In genomic region chr4:108622022-108622421, GRCh38 we compare ENCODE assay signal across 8 cellular contexts. TPM values are rescaled to one million over a fixed set of nuclear protein-coding genes. Genes with fewer than 3 reads are reported as not detected.
DNase-seq lines count a peak whose midpoint lies in the region; ATAC-seq, FAIRE-seq and TF ChIP-seq lines count a peak whose summit lies in the region.

No MANE protein-coding gene starts in this region.

- H3K4me1 ChIP-seq in SK-N-SH (ENCODE audit: control insufficient read depth in 1 of 2, insufficient read depth in 2 of 2, low read depth in 1 of 2, low read length in 1 of 2) (peaks cover 14 to 23% of the 10 kb centered on the region in 2 experiments; a peak in 3 of 4 replicates), PC-9 (replicated peaks; ENCODE audit: insufficient read depth) (peaks cover 13% of the 10 kb centered on the region), endocrine pancreas (ENCODE audit: control insufficient read depth, insufficient read depth, low read length) (peaks cover 4% of the 10 kb centered on the region), pancreas (peaks cover 6 to 29% (median 16%) of the 10 kb centered on the region in 3 donors)

- H2AFZ ChIP-seq in SK-N-SH (ENCODE audit: low read depth) (no peak overlapping the region), PC-9 (no peak overlapping the region)

- H3K9me2 ChIP-seq in SK-N-SH (no peaks in the 10 kb centered on the region), PC-9 (ENCODE audit: insufficient read depth) (no peaks in the 10 kb centered on the region)

- TF ChIP-seq RAD21 in SK-N-SH (IDR thresholded peaks at IDR 0.05; ENCODE audit: low read length), result no peak

- FAIRE-seq in pancreas (lab: Jason Lieb, UNC) (no peak), frontal cortex (lab: Jason Lieb, UNC) (no peak)

- H3K27me3 ChIP-seq in SK-N-SH (ENCODE audit: insufficient read depth), result no peaks in the 10 kb centered on the region
- no peaks in the 10 kb centered on the region for H3K27me3 ChIP-seq in PC-9 (ENCODE audit: insufficient read depth, low read depth)
- H3K27me3 ChIP-seq in endocrine pancreas (ENCODE audit: control insufficient read depth, insufficient read depth, low read length), result no peaks in the 10 kb centered on the region
- no peaks in the 10 kb centered on the region for H3K27me3 ChIP-seq in pancreas

- CTCF ChIA-PET in SK-N-SH (lab: Yijun Ruan, JAX), result no interaction called here
- CTCF ChIA-PET in PC-9 (lab: Charles Lee), result no interaction called here

- H3K9ac ChIP-seq in SK-N-SH, result peak overlapping the region; percentile 93
- no peak overlapping the region for H3K9ac ChIP-seq in endocrine pancreas (ENCODE audit: control insufficient read depth, insufficient read depth, low read length)

- H3K36me3 ChIP-seq in SK-N-SH (replicated peaks in 1 of 2; ENCODE audit: control insufficient read depth in 1 of 2, insufficient read depth in 2 of 2, low read length in 1 of 2), result peaks cover 47 to 51% of the 10 kb centered on the region in 2 experiments
- H3K36me3 ChIP-seq in PC-9 (ENCODE audit: low read depth), result peaks cover 44% of the 10 kb centered on the region
- H3K36me3 ChIP-seq in endocrine pancreas (ENCODE audit: control insufficient read depth, insufficient read depth, low read length), result peaks cover 5% of the 10 kb centered on the region
- H3K36me3 ChIP-seq in pancreas, result peaks cover 3 to 53% (median 29%) of the 10 kb centered on the region in 3 donors

- no TSS peak for BruUV-seq in PC-9 (replicated peaks; lab: Mats Ljungman, UMichigan)

- DNase-seq in SK-N-SH, result no peak
- DNase-seq in PC-9, result no peak
- DNase-seq in pancreas, result no peak
- no peak for DNase-seq in inferior parietal cortex (ENCODE audit: extremely low spot score)
- no peak for DNase-seq in NCI-H146 treated with DMSO at 0.1 percent for 48 hours (lab: John Stamatoyannopoulos, UW; ENCODE audit: unreplicated experiment)
- DNase-seq in frontal cortex (ENCODE audit: low spot score in 2 of 2), result no peak

- TF ChIP-seq EP300 in SK-N-SH (IDR thresholded peaks at IDR 0.05; ENCODE audit: borderline replicate concordance in 1 of 2, low read depth in 1 of 2, low read length in 1 of 2), result no peak

- H3K4me2 ChIP-seq in SK-N-SH (peak overlapping the region; percentile 87), PC-9 (peak overlapping the region; percentile 90)

- H3K9me3 ChIP-seq in SK-N-SH (no peaks in the 10 kb centered on the region), PC-9 (ENCODE audit: insufficient read depth, low read depth) (no peaks in the 10 kb centered on the region), endocrine pancreas (ENCODE audit: control insufficient read depth, low read length) (no peaks in the 10 kb centered on the region), pancreas (no peaks in the 10 kb centered on the region)

- H3F3A ChIP-seq in SK-N-SH (replicated peaks; ENCODE audit: insufficient read depth), result peaks cover 10% of the 10 kb centered on the region
- H3F3A ChIP-seq in PC-9 (ENCODE audit: insufficient read depth, low read depth), result peaks cover 26% of the 10 kb centered on the region

- H4K20me1 ChIP-seq in SK-N-SH (ENCODE audit: insufficient read depth) (peaks cover 48% of the 10 kb centered on the region), PC-9 (ENCODE audit: insufficient read depth) (peaks cover 39% of the 10 kb centered on the region)

- H3K4me3 ChIP-seq in SK-N-SH (ENCODE audit: low read depth in 2 of 2, low read length in 1 of 2) (peak overlapping the region; percentile 97 to 99; a peak in 3 of 4 replicates), PC-9 (peak overlapping the region; percentile 88), endocrine pancreas (ENCODE audit: control insufficient read depth, insufficient read depth, low read length) (peak overlapping the region; percentile 95), pancreas (peak overlapping the region in 3 of 4 donors; percentile 58 to 76 (median 66))

- 0 out of 4 replicates have a peak overlapping the region, but pooled peaks of 1 of the 2 experiments have one; percentile 70 for H3K27ac ChIP-seq in SK-N-SH (ENCODE audit: low read depth in 2 of 2, low read length in 1 of 2)
- H3K27ac ChIP-seq in PC-9, result peak overlapping the region; percentile 94
- H3K27ac ChIP-seq in pancreas, result peak overlapping the region in 1 of 4 donors; percentile 91

- TF ChIP-seq CTCF in SK-N-SH (IDR thresholded peaks at IDR 0.05) (no peak), PC-9 (conservative IDR thresholded peaks at IDR 0.05) (no peak), pancreas (IDR thresholded peaks at IDR 0.05) (no peak)

- no peak for ATAC-seq in SK-N-SH treated with all-trans-retinoic acid at 6 μM for 48 hours
- no peak for ATAC-seq in pancreas

- intact Hi-C loops in PC-9 (cut with micrococcal nuclease; ENCODE audit: unreplicated experiment) (no loop called here), pancreas (cut with DNase I) (no loop called here)

- POLR2A ChIA-PET in SK-N-SH (lab: Yijun Ruan, JAX), result interaction anchor here (2.8 kb wide), 1 partner anchor 29 kb away, joined by 18 read pairs; the partner anchor contains the start of gene OSTC
- POLR2A ChIA-PET in PC-9 (lab: Charles Lee; ENCODE audit: unreplicated experiment), result interaction anchor here (0.6 kb wide), 1 partner anchor 10 kb away, joined by 3 read pairs; no protein-coding TSS in a partner anchor

- H3K79me2 ChIP-seq in SK-N-SH (ENCODE audit: insufficient read depth) (peaks cover 54% of the 10 kb centered on the region), PC-9 (ENCODE audit: low read depth) (peaks cover 46% of the 10 kb centered on the region)

- 45% methylated on average over 4 of the region's 4 CpGs for WGBS in SK-N-SH (ENCODE audit: low lambda C conversion rate)
- WGBS in pancreas, 2 donors, result 44 to 46% methylated on average over 4 of the region's 4 CpGs

TF ChIP-seq in SK-N-SH, 30 proteins besides CTCF, POLR2A, EP300 and RAD21 (continues in another document):
- no peak for TF ChIP-seq POLR2AphosphoS5 (IDR thresholded peaks at IDR 0.05; ENCODE audit: low read depth, low read length)
- no peak for TF ChIP-seq NRF1 (IDR thresholded peaks at IDR 0.05; ENCODE audit: low read depth, low read length)
- TF ChIP-seq USF2 (IDR thresholded peaks at IDR 0.05; ENCODE audit: borderline replicate concordance, low read depth, low read length), result no peak
- TF ChIP-seq RCOR1 (IDR thresholded peaks at IDR 0.05; ENCODE audit: low read length), result no peak
- no peak for TF ChIP-seq NFIC (IDR thresholded peaks at IDR 0.05; ENCODE audit: borderline replicate concordance)
- no peak for TF ChIP-seq FOSL2 (IDR thresholded peaks at IDR 0.05; ENCODE audit: borderline replicate concordance, low read depth)
- no peak for TF ChIP-seq JUND (IDR thresholded peaks at IDR 0.05)
- TF ChIP-seq FOXJ3 (CRISPR knock-in tag; IDR thresholded peaks at IDR 0.05), result no peak
- TF ChIP-seq GABPA (IDR thresholded peaks at IDR 0.05; ENCODE audit: low read depth), result no peak

TF ChIP-seq in SK-N-SH treated with all-trans-retinoic acid at 6 μM for 48 hours, 23 proteins besides CTCF, POLR2A, EP300 and RAD21:
- TF ChIP-seq SNAI2 (CRISPR knock-in tag; IDR thresholded peaks at IDR 0.05), result no peak
- TF ChIP-seq ZFP3 (CRISPR knock-in tag; IDR thresholded peaks at IDR 0.05), result no peak
- TF ChIP-seq TCF4 (CRISPR knock-in tag; IDR thresholded peaks at IDR 0.05; ENCODE audit: borderline replicate concordance), result no peak
- TF ChIP-seq OSR1 (CRISPR knock-in tag; IDR thresholded peaks at IDR 0.05), result no peak
- TF ChIP-seq CSRNP3 (CRISPR knock-in tag; IDR thresholded peaks at IDR 0.05), result no peak
- TF ChIP-seq PATZ1 (CRISPR knock-in tag; IDR thresholded peaks at IDR 0.05; ENCODE audit: borderline replicate concordance), result no peak
- no peak for TF ChIP-seq GLIS3 (CRISPR knock-in tag; IDR thresholded peaks at IDR 0.05)

RNA-seq across cellular contexts. Expression of gene RPL34, which starts 1.6 kb away (rescaled TPM):
- polyA plus RNA-seq in SK-N-SH (2012; rRNA removed) (2,955 and 5,356 TPM in 2 replicates), pancreas (1,000 to 10,000 TPM; 3,291 to 3,620 TPM)
- 4,630 and 4,724 TPM in 2 replicates for polyA plus RNA-seq in SK-N-SH (2012; cell fraction: cytosol; rRNA removed)
- 692 and 701 TPM in 2 replicates for polyA plus RNA-seq in SK-N-SH (2012; cell fraction: nucleus; rRNA removed)
- total RNA-seq in PC-9 (2021) (672 and 676 TPM in 2 replicates), pancreas (1,000 to 10,000 TPM in 2 of 6 donors, 100 to 1,000 TPM in 4; 706 to 1,254 (median 940) TPM), frontal cortex (1,578 TPM)

RNA-seq across cellular contexts. Expression of gene OSTC, which starts 28.4 kb away (rescaled TPM):
- 107 and 134 TPM in 2 replicates for polyA plus RNA-seq in SK-N-SH (2012; rRNA removed)
- polyA plus RNA-seq in SK-N-SH (2012; cell fraction: cytosol; rRNA removed), result 154 and 177 TPM in 2 replicates
- polyA plus RNA-seq in SK-N-SH (2012; cell fraction: nucleus; rRNA removed), result 20.1 and 41.9 TPM in 2 replicates
- 53.5 and 61.7 TPM in 2 replicates for total RNA-seq in PC-9 (2021)
- total RNA-seq in pancreas, result 10 to 100 TPM; 38.1 to 71.2 (median 60.6) TPM
- polyA plus RNA-seq in pancreas, result 10 to 100 TPM; 53.0 to 75.4 TPM
- 45.7 TPM for total RNA-seq in frontal cortex
